ENCODE assay signal across 16 cellular contexts in genomic region chr2:173432049-173432754, GRCh38.
A peak's percentile ranks its signal among the peaks of the same experiment; 100 is the strongest.
DNase-seq lines count a peak whose midpoint lies in the region; ATAC-seq, FAIRE-seq and TF ChIP-seq lines count a peak whose summit lies in the region.
"Had no signal": no experiment of that assay in that cellular context is flagged by ENCODE, and none has a peak within 500 bp of the region (broad histone marks: within the 10 kb centered on the region; RNA-seq: fewer than 3 reads in every experiment).

No MANE protein-coding gene starts in this region.

- no peak overlapping the region for H3K9ac ChIP-seq in GM12878 (ENCODE audit: control insufficient read depth, insufficient read depth, low read length)

- H3K4me2 ChIP-seq in GM12878 (ENCODE audit: control insufficient read depth, insufficient read depth): no peak overlapping the region

- TF ChIP-seq RAD21 in GM12878 (IDR thresholded peaks at IDR 0.05; ENCODE audit: insufficient read depth, low read depth, low read length): no peak

- ATAC-seq in GM12878: no peak; the same call in 1 of the 3 replicates
- ATAC-seq in activated T-cell treated with anti-CD3 and anti-CD28 coated beads, Interleukin-2, amount 50 U/mL, for 72 hours (replicated peaks in 1 of 2): no peak

- SMC1A ChIA-PET in GM12878 (lab: Charles Lee; ENCODE audit: uncharacterized antibody, unreplicated experiment): no interaction called here

- H2AFZ ChIP-seq in GM12878 (ENCODE audit: control insufficient read depth, low read depth, low read length): no peak overlapping the region

- RAD21 ChIA-PET in GM12878 (lab: Charles Lee; ENCODE audit: unreplicated experiment): no interaction called here

- TF ChIP-seq POLR2A in GM12878 (IDR thresholded peaks at IDR 0.05; ENCODE audit: low read depth, low read length): no peak

- H3K4me1 ChIP-seq in HEK293 (ENCODE audit: control insufficient read depth, insufficient read depth, low read length) (peaks cover 4% of the 10 kb centered on the region; the same call in 1 of the 2 replicates), GM12878 (ENCODE audit: control insufficient read depth, insufficient read depth, low read length) (no peaks in the 10 kb centered on the region; the same call in 1 of the 2 replicates)

- no peaks in the 10 kb centered on the region for H3K79me2 ChIP-seq in GM12878 (ENCODE audit: control insufficient read depth, insufficient read depth, low read length)

- no peaks in the 10 kb centered on the region for H3K9me3 Mint-ChIP-seq in activated T-cell treated with anti-CD3 and anti-CD28 coated beads, Interleukin-2, amount 50 U/mL, for 72 hours
- peaks cover 0 to 4% (median 0%) of the 10 kb centered on the region in 7 donors for H3K9me3 Mint-ChIP-seq in CD14-positive monocyte
- H3K9me3 Mint-ChIP-seq: activated naive CD4-positive, alpha-beta T cell treated with anti-CD3 and anti-CD28 coated beads, Interleukin-2, amount 10 ng/mL, durations not matched to agents 7 days and 5 days; CD4-positive, alpha-beta T cell had no signal

- in situ Hi-C loops in GM12878 (cut with MboI): no loop called here

- H3K36me3 ChIP-seq in HEK293 (ENCODE audit: control insufficient read depth in 2 of 2, insufficient read depth in 1 of 2, low read length in 2 of 2) (no peaks in the 10 kb centered on the region), GM12878 (ENCODE audit: control insufficient read depth in 2 of 2, insufficient read depth in 2 of 2, low read length in 1 of 2) (no peaks in the 10 kb centered on the region)
- H3K36me3 ChIP-seq: cardiac muscle cell, suprapubic skin had no signal

- H3K27me3 ChIP-seq in GM12878 (replicated peaks in 1 of 2; ENCODE audit: control insufficient read depth in 2 of 2, insufficient read depth in 2 of 2, low read length in 1 of 2): peaks cover 0 to 5% of the 10 kb centered on the region in 2 experiments; a peak in 1 of 4 replicates
- H3K27me3 ChIP-seq: cardiac muscle cell, suprapubic skin had no signal

- CTCF ChIA-PET in HEK293 (lab: Yijun Ruan, JAX): interaction anchor here (0.7 to 1.3 kb wide), 3 partner anchors 12 to 16 kb away, joined by 3 to 7 read pairs (median 4); no protein-coding TSS in a partner anchor
- CTCF ChIA-PET in GM12878 (lab: Yijun Ruan, JAX): no interaction called here

- H3K36me3 Mint-ChIP-seq in activated T-cell treated with anti-CD3 and anti-CD28 coated beads, Interleukin-2, amount 50 U/mL, for 72 hours (ENCODE audit: insufficient read depth in 2 of 2): no peaks in the 10 kb centered on the region
- H3K36me3 Mint-ChIP-seq in CD14-positive monocyte: no peaks in the 10 kb centered on the region
- H3K36me3 Mint-ChIP-seq: activated naive CD4-positive, alpha-beta T cell treated with anti-CD3 and anti-CD28 coated beads, Interleukin-2, amount 10 ng/mL, durations not matched to agents 7 days and 5 days had no signal

- no peak for TF ChIP-seq CTCF in HEK293 (tag by site-specific recombination; IDR thresholded peaks at IDR 0.05)
- no peak for TF ChIP-seq CTCF in GM12878 (IDR thresholded peaks at IDR 0.05 in 2 of 3, conservative IDR thresholded peaks at IDR 0.05 in 1 of 3; ENCODE audit: control insufficient read depth in 2 of 3, extremely low read depth in 1 of 3, insufficient read depth in 1 of 3, low read depth in 3 of 3, low read length in 3 of 3)
- TF ChIP-seq CTCF in CD14-positive monocyte (IDR thresholded peaks at IDR 0.05): no peak

- DNase-seq in NOMO-1 treated with dmso at 0.1 percent for 144 hours (lab: John Stamatoyannopoulos, UW; ENCODE audit: unreplicated experiment) (peak; percentile 73), GM12878 (ENCODE audit: low read depth, low spot score) (no peak), skeletal muscle cell (ENCODE audit: low read depth) (peak; percentile 43), NCI-H82 (lab: John Stamatoyannopoulos, UW) (no peak), cardiac septum (ENCODE audit: low spot score) (no peak), CD14-positive monocyte (ENCODE audit: low spot score) (no peak)
- no peak for DNase-seq in activated T-cell treated with anti-CD3 and anti-CD28 coated beads, Interleukin-2, amount 50 U/mL, for 72 hours
- DNase-seq: activated CD4-positive, CD25-positive, alpha-beta regulatory T cell; activated naive CD4-positive, alpha-beta T cell treated with anti-CD3 and anti-CD28 coated beads, Interleukin-2, amount 10 ng/mL, durations not matched to agents 7 days and 5 days; CD4-positive, alpha-beta T cell; posterior cingulate gyrus; stimulated activated CD4-positive, alpha-beta T cell treated with anti-CD3 and anti-CD28 coated beads, Interleukin-12 subunit alpha, Interleukin-12 subunit beta, amount 100 ng/mL, for 4 hours had no signal

- POLR2A ChIA-PET in HEK293 (lab: Yijun Ruan, JAX): no interaction called here
- POLR2A ChIA-PET in GM12878 (lab: Charles Lee): no interaction called here

- peaks cover 24% of the 10 kb centered on the region for H3K4me1 Mint-ChIP-seq in activated T-cell treated with anti-CD3 and anti-CD28 coated beads, Interleukin-2, amount 50 U/mL, for 72 hours (ENCODE audit: low read depth)
- H3K4me1 Mint-ChIP-seq in CD14-positive monocyte: peaks cover 10% of the 10 kb centered on the region

- no peaks in the 10 kb centered on the region for H4K20me1 ChIP-seq in GM12878 (ENCODE audit: control insufficient read depth, insufficient read depth)

- H3K9me3 ChIP-seq in HEK293 (ENCODE audit: control insufficient read depth, insufficient read depth, low read depth, low read length) (no peaks in the 10 kb centered on the region), GM12878 (replicated peaks; ENCODE audit: control insufficient read depth, insufficient read depth, low read length) (no peaks in the 10 kb centered on the region)
- H3K9me3 ChIP-seq: suprapubic skin had no signal

- no peak overlapping the region for H3K4me3 ChIP-seq in HEK293 (ENCODE audit: low read depth, low read length)
- no peak overlapping the region for H3K4me3 ChIP-seq in GM12878
- no peak overlapping the region for H3K4me3 ChIP-seq in skeletal muscle cell (ENCODE audit: low read depth, low read length)
- H3K4me3 ChIP-seq: cardiac muscle cell, suprapubic skin had no signal

- H3K27ac ChIP-seq in HEK293 (ENCODE audit: extremely low read depth, low read depth, low read length) (no peak overlapping the region; the same call in 1 of the 2 replicates), GM12878 (ENCODE audit: control insufficient read depth, insufficient read depth) (no peak overlapping the region)
- H3K27ac ChIP-seq: cardiac muscle cell, suprapubic skin had no signal

- intact Hi-C loops in GM12878 (cut with micrococcal nuclease; ENCODE audit: unreplicated experiment) (no loop called here), cardiac septum (cut with DNase I) (no loop called here), CD14-positive monocyte (cut with micrococcal nuclease) (no loop called here)

- no peak for TF ChIP-seq EP300 in GM12878 (IDR thresholded peaks at IDR 0.05; ENCODE audit: borderline replicate concordance in 1 of 2, control insufficient read depth in 1 of 2, low read depth in 2 of 2, low read length in 2 of 2)

- no peak overlapping the region for H3K4me3 Mint-ChIP-seq in activated T-cell treated with anti-CD3 and anti-CD28 coated beads, Interleukin-2, amount 50 U/mL, for 72 hours
- H3K4me3 Mint-ChIP-seq in CD14-positive monocyte: peak overlapping the region in 1 of 2 donors; percentile 56
- H3K4me3 Mint-ChIP-seq: activated naive CD4-positive, alpha-beta T cell treated with anti-CD3 and anti-CD28 coated beads, Interleukin-2, amount 10 ng/mL, durations not matched to agents 7 days and 5 days; CD4-positive, alpha-beta T cell had no signal

- H3K27me3 Mint-ChIP-seq in activated T-cell treated with anti-CD3 and anti-CD28 coated beads, Interleukin-2, amount 50 U/mL, for 72 hours (ENCODE audit: low read depth): peaks cover 4% of the 10 kb centered on the region
- peaks cover 5 to 6% (median 6%) of the 10 kb centered on the region in 3 donors for H3K27me3 Mint-ChIP-seq in CD14-positive monocyte (ENCODE audit: low read depth in 3 of 3)

- 5% methylated on average over 7 of the region's 7 CpGs for WGBS in GM12878 (ENCODE audit: insufficient coverage, insufficient replicate concordance, low lambda C conversion rate, missing lambda C conversion rate)

- no peak overlapping the region for H3K27ac Mint-ChIP-seq in activated T-cell treated with anti-CD3 and anti-CD28 coated beads, Interleukin-2, amount 50 U/mL, for 72 hours
- H3K27ac Mint-ChIP-seq in CD14-positive monocyte: peak overlapping the region in 3 of 7 donors; percentile 30 to 42 (median 33)
- H3K27ac Mint-ChIP-seq: activated naive CD4-positive, alpha-beta T cell treated with anti-CD3 and anti-CD28 coated beads, Interleukin-2, amount 10 ng/mL, durations not matched to agents 7 days and 5 days; CD4-positive, alpha-beta T cell had no signal

- FAIRE-seq in GM12878 (lab: Jason Lieb, UNC): no peak
- FAIRE-seq: GM12892 had no signal

- no TSS peak for BruUV-seq in GM12878 (replicated peaks; lab: Mats Ljungman, UMichigan)

TF ChIP-seq in HEK293, 187 proteins besides CTCF, POLR2A, EP300 and RAD21 (continues in another document):
- TF ChIP-seq ZNF292 (tag by site-specific recombination; IDR thresholded peaks at IDR 0.05; ENCODE audit: borderline replicate concordance, low read depth): no peak

TF ChIP-seq in GM12878, 131 proteins besides CTCF, POLR2A, EP300 and RAD21:
- TF ChIP-seq SPI1 (IDR thresholded peaks at IDR 0.05; ENCODE audit: borderline replicate concordance, insufficient read depth, low read depth, low read length) (peak; percentile 84), SMAD1 (IDR thresholded peaks at IDR 0.05; ENCODE audit: low read depth, partially characterized antibody) (no peak)

Comparison
In these comparisons a context has a peak if more than half of its experiments do, and no peak if none do; other contexts are left out.
1. DNase-seq: peak in NOMO-1 treated with dmso at 0.1 percent for 144 hours (single experiment) and skeletal muscle cell (single experiment); none in GM12878 (single experiment), NCI-H82 (single experiment), cardiac septum (single experiment), activated T-cell treated with anti-CD3 and anti-CD28 coated beads, Interleukin-2, amount 50 U/mL, for 72 hours (0 of 2) and CD14-positive monocyte (single experiment).